Comparison of ENCODE assay signal across 8 cellular contexts in the genomic region with DNA sequence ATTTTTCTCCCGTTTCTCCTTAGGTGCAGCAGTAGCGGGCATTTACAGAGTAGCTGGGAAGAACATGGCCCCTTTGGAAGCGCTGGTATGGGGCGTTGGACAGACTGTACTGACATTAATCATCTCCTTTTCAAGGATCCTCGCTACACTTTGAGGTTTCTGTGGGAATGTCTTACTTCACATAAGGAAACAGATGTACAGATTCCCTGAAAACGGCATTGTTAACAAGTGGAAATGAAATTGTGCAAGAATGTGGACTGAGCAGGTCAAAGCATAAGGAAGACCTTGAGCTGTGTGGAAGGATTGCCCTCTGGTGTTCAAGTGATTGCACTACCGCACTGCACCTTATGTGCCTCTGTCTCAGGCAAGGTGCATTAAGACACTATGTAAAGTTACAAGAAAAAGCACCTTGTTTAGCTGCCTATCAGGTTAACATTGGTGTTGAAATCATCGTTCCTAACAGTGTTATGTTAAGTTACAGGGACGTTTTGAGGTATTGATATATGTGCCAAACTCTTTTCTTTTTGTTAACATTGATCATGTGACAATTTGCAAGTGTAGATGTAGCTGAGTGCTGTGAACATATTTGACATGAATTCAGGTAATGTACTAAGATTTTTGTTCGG. TPM values are rescaled to one million over a fixed set of nuclear protein-coding genes. Genes with fewer than 3 reads are reported as not detected.
DNase-seq lines count a peak whose midpoint lies in the region; ATAC-seq and TF ChIP-seq lines count a peak whose summit lies in the region.

No MANE protein-coding gene starts in this region.

- POLR2A ChIA-PET in WTC11 (lab: Charles Lee) = no interaction called here

- no peaks in the 10 kb centered on the region for H3K4me1 Mint-ChIP-seq in WTC11
- H3K4me1 Mint-ChIP-seq in dendritic cell treated with granulocyte-macrophage colony-stimulating factor and Interleukin-4, amounts not matched to agents 40 ng/mL and 50 ng/mL, for 4 days (ENCODE audit: low read depth) = peaks cover 14% of the 10 kb centered on the region

- CTCF ChIA-PET in WTC11 (lab: Charles Lee) = interaction anchor here (0.5 to 1.8 kb wide), 29 partner anchors 9 to 1017 kb away, joined by 3 to 20 read pairs (median 3); a partner anchor contains a TSS

- no peak overlapping the region for H3K27ac Mint-ChIP-seq in WTC11
- H3K27ac Mint-ChIP-seq in dendritic cell treated with granulocyte-macrophage colony-stimulating factor and Interleukin-4, amounts not matched to agents 40 ng/mL and 50 ng/mL, for 4 days = no peak overlapping the region

- no peaks in the 10 kb centered on the region for H3K27me3 ChIP-seq in lower lobe of right lung (ENCODE audit: low read depth)

- no peak overlapping the region for H3K27ac ChIP-seq in C4-2B
- no peak overlapping the region for H3K27ac ChIP-seq in lower lobe of right lung

- peak; percentile 77 for DNase-seq in NCI-H2227 treated with DMSO at 0.1 percent for 48 hours (lab: John Stamatoyannopoulos, UW)
- peak; percentile 63 for DNase-seq in WTC11 (ENCODE audit: low spot score)
- DNase-seq in lower lobe of right lung = no peak
- peak; percentile 47 for DNase-seq in stimulated activated CD8-positive, alpha-beta memory T cell treated with anti-CD3 and anti-CD28 coated beads, Interleukin-4, amount 100 ng/mL, for 48 hours

- H3K4me3 ChIP-seq in lower lobe of right lung = peak overlapping the region; percentile 11

- TF ChIP-seq CTCF in C4-2B (conservative IDR thresholded peaks at IDR 0.05) (peak; percentile 96), WTC11 (IDR thresholded peaks at IDR 0.05) (peak; percentile 50), lower lobe of right lung (IDR thresholded peaks at IDR 0.05) (peak; percentile 93)

- no peaks in the 10 kb centered on the region for H3K36me3 Mint-ChIP-seq in WTC11
- H3K36me3 Mint-ChIP-seq in dendritic cell treated with granulocyte-macrophage colony-stimulating factor and Interleukin-4, amounts not matched to agents 40 ng/mL and 50 ng/mL, for 4 days (ENCODE audit: low read depth) = peaks cover 10% of the 10 kb centered on the region

- intact Hi-C loops in dendritic cell treated with granulocyte-macrophage colony-stimulating factor and Interleukin-4, amounts not matched to agents 40 ng/mL and 50 ng/mL, for 4 days (cut with micrococcal nuclease) = loop anchor here (1.0 kb wide), 2 partner anchors 79 to 431 kb away; no protein-coding TSS in a partner anchor
- intact Hi-C loops in lower lobe of right lung (cut with DNase I) = no loop called here

- H3K9me3 Mint-ChIP-seq in WTC11 = no peaks in the 10 kb centered on the region
- no peaks in the 10 kb centered on the region for H3K9me3 Mint-ChIP-seq in dendritic cell treated with granulocyte-macrophage colony-stimulating factor and Interleukin-4, amounts not matched to agents 40 ng/mL and 50 ng/mL, for 4 days

- peaks cover 3% of the 10 kb centered on the region for H3K4me1 ChIP-seq in lower lobe of right lung

- H3K9me3 ChIP-seq in lower lobe of right lung = no peaks in the 10 kb centered on the region

- no peaks in the 10 kb centered on the region for H3K36me3 ChIP-seq in lower lobe of right lung

- no peaks in the 10 kb centered on the region for H3K27me3 Mint-ChIP-seq in WTC11 (ENCODE audit: low read depth)
- H3K27me3 Mint-ChIP-seq in dendritic cell treated with granulocyte-macrophage colony-stimulating factor and Interleukin-4, amounts not matched to agents 40 ng/mL and 50 ng/mL, for 4 days = no peaks in the 10 kb centered on the region

- ATAC-seq in GM18873 (IDR thresholded peaks at IDR 0.05; ENCODE audit: low FRiP score, unreplicated experiment) (peak; percentile 89), HG03066 (IDR thresholded peaks at IDR 0.05; ENCODE audit: low read depth, unreplicated experiment) (peak; percentile 98), WTC11 (peak; percentile 100), lower lobe of right lung (peak; percentile 97 to 99)

- no peak overlapping the region for H3K4me3 Mint-ChIP-seq in WTC11
- peak overlapping the region; percentile 51 for H3K4me3 Mint-ChIP-seq in dendritic cell treated with granulocyte-macrophage colony-stimulating factor and Interleukin-4, amounts not matched to agents 40 ng/mL and 50 ng/mL, for 4 days

TF ChIP-seq in WTC11, 78 proteins besides CTCF, POLR2A, EP300 and RAD21:
- TF ChIP-seq, protein P1, sequence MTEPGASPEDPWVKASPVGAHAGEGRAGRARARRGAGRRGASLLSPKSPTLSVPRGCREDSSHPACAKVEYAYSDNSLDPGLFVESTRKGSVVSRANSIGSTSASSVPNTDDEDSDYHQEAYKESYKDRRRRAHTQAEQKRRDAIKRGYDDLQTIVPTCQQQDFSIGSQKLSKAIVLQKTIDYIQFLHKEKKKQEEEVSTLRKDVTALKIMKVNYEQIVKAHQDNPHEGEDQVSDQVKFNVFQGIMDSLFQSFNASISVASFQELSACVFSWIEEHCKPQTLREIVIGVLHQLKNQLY (CRISPR knock-in tag; IDR thresholded peaks at IDR 0.05) = no peak
- TF ChIP-seq NR2C2 (CRISPR knock-in tag; IDR thresholded peaks at IDR 0.05) = no peak
- TF ChIP-seq ZNF232 (CRISPR knock-in tag; IDR thresholded peaks at IDR 0.05) = no peak
- no peak for TF ChIP-seq ETV6 (CRISPR knock-in tag; IDR thresholded peaks at IDR 0.05)
- TF ChIP-seq FOXJ3 (CRISPR knock-in tag; IDR thresholded peaks at IDR 0.05; ENCODE audit: borderline replicate concordance) = no peak
- TF ChIP-seq, protein P2, sequence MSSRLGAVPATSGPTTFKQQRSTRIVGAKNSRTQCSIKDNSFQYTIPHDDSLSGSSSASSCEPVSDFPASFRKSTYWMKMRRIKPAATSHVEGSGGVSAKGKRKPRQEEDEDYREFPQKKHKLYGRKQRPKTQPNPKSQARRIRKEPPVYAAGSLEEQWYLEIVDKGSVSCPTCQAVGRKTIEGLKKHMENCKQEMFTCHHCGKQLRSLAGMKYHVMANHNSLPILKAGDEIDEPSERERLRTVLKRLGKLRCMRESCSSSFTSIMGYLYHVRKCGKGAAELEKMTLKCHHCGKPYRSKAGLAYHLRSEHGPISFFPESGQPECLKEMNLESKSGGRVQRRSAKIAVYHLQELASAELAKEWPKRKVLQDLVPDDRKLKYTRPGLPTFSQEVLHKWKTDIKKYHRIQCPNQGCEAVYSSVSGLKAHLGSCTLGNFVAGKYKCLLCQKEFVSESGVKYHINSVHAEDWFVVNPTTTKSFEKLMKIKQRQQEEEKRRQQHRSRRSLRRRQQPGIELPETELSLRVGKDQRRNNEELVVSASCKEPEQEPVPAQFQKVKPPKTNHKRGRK (CRISPR knock-in tag; IDR thresholded peaks at IDR 0.05; ENCODE audit: borderline replicate concordance) = no peak
- 0 out of 2 replicates have a peak, but pooled peaks have one; percentile 39 for TF ChIP-seq GABPB1 (CRISPR knock-in tag; IDR thresholded peaks at IDR 0.05)
TF ChIP-seq in WTC11: peak in this region for 1.

RNA-seq across cellular contexts. Expression of a gene that starts 38.0 kb away (rescaled TPM):
- total RNA-seq in WTC11 (2021) (3.5 to 5.4 TPM (median 5.2 TPM) in 3 replicates), lower lobe of right lung (12.4 TPM)
